In the genomic region with DNA sequence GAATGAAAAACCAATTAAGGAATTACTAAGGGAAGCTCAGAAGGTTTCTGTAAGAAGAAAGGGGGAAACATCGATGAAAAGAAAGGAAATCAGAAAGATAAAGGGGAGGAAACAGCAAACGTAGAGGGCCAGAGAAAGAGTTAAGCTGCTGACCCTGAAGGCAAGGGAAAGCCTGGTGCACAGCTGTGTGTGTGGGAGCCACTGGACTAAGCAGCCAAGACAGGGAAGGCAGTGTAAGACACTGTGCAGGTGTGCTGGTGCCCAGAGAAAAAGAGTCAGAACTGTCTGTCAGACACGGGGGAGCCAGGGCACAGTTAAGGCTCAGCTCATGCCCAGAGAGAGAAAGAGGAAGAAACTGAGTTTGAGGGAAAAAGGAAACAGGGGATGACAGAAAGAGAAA, we compare ENCODE assay signal across 21 cellular contexts.
A peak's percentile ranks its signal among the peaks of the same experiment; 100 is the strongest.
DNase-seq lines count a peak whose midpoint lies in the region; ATAC-seq, FAIRE-seq and TF ChIP-seq lines count a peak whose summit lies in the region.
"Had no signal": no experiment of that assay in that cellular context is flagged by ENCODE, and none has a peak within 500 bp of the region (broad histone marks: within the 10 kb centered on the region; RNA-seq: fewer than 3 reads in every experiment).

No MANE protein-coding gene starts in this region.

- no peak overlapping the region for H3K23ac ChIP-seq in H1 (ENCODE audit: insufficient read length)

- TF ChIP-seq EP300 in H1 (IDR thresholded peaks at IDR 0.05; ENCODE audit: borderline replicate concordance in 1 of 2, low read depth in 2 of 2, low read length in 2 of 2), result no peak

- no peak overlapping the region for H4K91ac ChIP-seq in H1 (replicated peaks; ENCODE audit: insufficient read length, low read length)

- H2BK15ac ChIP-seq in H1 (ENCODE audit: low read length), result no peak overlapping the region; the same call in 1 of the 2 replicates

- H2BK5ac ChIP-seq in H1 (ENCODE audit: low read depth, low read length), result peak overlapping the region; percentile 82; the same call in 1 of the 2 replicates

- DNase-seq in NCI-H82 (lab: John Stamatoyannopoulos, UW), result peak; percentile 32
- DNase-seq in NCI-H82 treated with DMSO at 0.1 percent for 48 hours (lab: John Stamatoyannopoulos, UW; ENCODE audit: unreplicated experiment), result no peak
- no peak for DNase-seq in H1 (ENCODE audit: low read depth in 1 of 2, low spot score in 2 of 2)
- DNase-seq in nephron progenitor cell, result no peak
- no peak for DNase-seq in activated effector memory CD4-positive, alpha-beta T cell treated with Interleukin-2 at 50 U/mL for 16 hours
- DNase-seq in hypothalamus (lab: John Stamatoyannopoulos, UW), result no peak
- DNase-seq: 8988T; activated CD4-positive, CD25-positive, alpha-beta regulatory T cell treated with anti-CD3 and anti-CD28 coated beads, Interleukin-2, amount 50 U/mL, for 72 hours; DMS79; effector memory CD8-positive, alpha-beta T cell; foreskin keratinocyte; NCI-H2029 treated with DMSO at 0.1 percent for 48 hours; nucleus accumbens; stimulated activated CD8-positive, alpha-beta memory T cell treated with anti-CD3 and anti-CD28 coated beads, Interleukin-4, amount 100 ng/mL, for 48 hours had no signal

- H3K27ac ChIP-seq in HUES64 (ENCODE audit: low read depth, low read length) (peak overlapping the region; percentile 50; the same call in 1 of the 2 replicates), H1 (ENCODE audit: low read depth, low read length) (no peak overlapping the region)
- H3K27ac ChIP-seq: C4-2B, cardiac muscle cell, foreskin keratinocyte had no signal

- H4K8ac ChIP-seq in H1 (ENCODE audit: extremely low read depth, insufficient read depth, low read length), result no peak overlapping the region

- H2AK5ac ChIP-seq in H1 (ENCODE audit: low read depth, low read length), result no peak overlapping the region

- no peaks in the 10 kb centered on the region for H3K27me3 ChIP-seq in HUES64 (ENCODE audit: insufficient read depth, low read length)
- peaks cover 0 to 1% (median 0%) of the 10 kb centered on the region in 4 experiments; a peak in 1 of 7 replicates for H3K27me3 ChIP-seq in H1 (replicated peaks in 1 of 4; ENCODE audit: control insufficient read depth in 3 of 4, extremely low read depth in 1 of 4, insufficient read depth in 3 of 4, low read length in 3 of 4)
- H3K27me3 ChIP-seq: cardiac muscle cell, foreskin keratinocyte, tibial nerve had no signal

- peaks cover 56% of the 10 kb centered on the region for H3K4me1 Mint-ChIP-seq in nephron progenitor cell

- no peak for TF ChIP-seq CTCF in H1 (IDR thresholded peaks at IDR 0.05; ENCODE audit: control extremely low read depth in 1 of 3, insufficient read depth in 1 of 3, low read depth in 1 of 3, low read length in 3 of 3)
- TF ChIP-seq CTCF in nephron progenitor cell (IDR thresholded peaks at IDR 0.05), result no peak

- H3K36me3 Mint-ChIP-seq in nephron progenitor cell (ENCODE audit: low read depth), result peaks cover 15% of the 10 kb centered on the region
- H3K36me3 Mint-ChIP-seq: activated naive CD4-positive, alpha-beta T cell treated with anti-CD3 and anti-CD28 coated beads, Interleukin-2, amount 50 U/mL, for 72 hours had no signal

- H3K36me3 ChIP-seq in HUES64 (ENCODE audit: insufficient read depth, low read length) (peaks cover 12% of the 10 kb centered on the region; the same call in 1 of the 2 replicates), H1 (ENCODE audit: control insufficient read depth in 2 of 4, insufficient read depth in 4 of 4, low read length in 3 of 4) (no peaks in the 10 kb centered on the region; a peak in 2 of 8 replicates)

- no peak overlapping the region for H4K5ac ChIP-seq in H1 (ENCODE audit: insufficient read length, low read depth, low read length)

- peak overlapping the region; percentile 37 for H3K27ac Mint-ChIP-seq in nephron progenitor cell

- no peaks in the 10 kb centered on the region for H3K79me1 ChIP-seq in H1 (ENCODE audit: low read depth, low read length)

- H3K4me3 ChIP-seq in HUES64 (ENCODE audit: low read length), result no peak overlapping the region
- no peak overlapping the region for H3K4me3 ChIP-seq in H1 (ENCODE audit: extremely low read depth in 1 of 4, insufficient read depth in 2 of 4, low read depth in 3 of 4, low read length in 4 of 4)
- H3K4me3 ChIP-seq: cardiac muscle cell, tibial nerve had no signal

- no peak for FAIRE-seq in H1 (lab: Jason Lieb, UNC)
- FAIRE-seq: RCC 7860 had no signal

- no peaks in the 10 kb centered on the region for H3K9me3 ChIP-seq in HUES64 (ENCODE audit: insufficient read depth, low read depth, low read length)
- no peaks in the 10 kb centered on the region for H3K9me3 ChIP-seq in H1 (ENCODE audit: insufficient read depth in 2 of 2, low read depth in 1 of 2, low read length in 1 of 2)
- H3K9me3 ChIP-seq: tibial nerve had no signal

- CTCF ChIA-PET in H1 (lab: Charles Lee; ENCODE audit: partially characterized antibody), result interaction anchor here (0.5 to 2.5 kb wide), 7 partner anchors 28 to 826 kb away, joined by 3 to 11 read pairs (median 3); no protein-coding TSS in a partner anchor

- no peak overlapping the region for H3K14ac ChIP-seq in H1 (ENCODE audit: insufficient read length)

- no peak overlapping the region for H3K56ac ChIP-seq in H1 (replicated peaks; ENCODE audit: insufficient read length, low read depth, low read length)

- H3K9me3 Mint-ChIP-seq in nephron progenitor cell, result no peaks in the 10 kb centered on the region
- H3K9me3 Mint-ChIP-seq: activated naive CD4-positive, alpha-beta T cell treated with anti-CD3 and anti-CD28 coated beads, Interleukin-2, amount 50 U/mL, for 72 hours; effector memory CD8-positive, alpha-beta T cell had no signal

- POLR2A ChIA-PET in H1 (lab: Charles Lee; ENCODE audit: partially characterized antibody), result no interaction called here

- H3K27me3 Mint-ChIP-seq in nephron progenitor cell (ENCODE audit: low read depth, poor library complexity), result no peaks in the 10 kb centered on the region
- H3K27me3 Mint-ChIP-seq: effector memory CD8-positive, alpha-beta T cell had no signal

- H2BK120ac ChIP-seq in H1 (replicated peaks; ENCODE audit: low read depth, low read length), result no peak overlapping the region

- no peak overlapping the region for H3K4ac ChIP-seq in H1 (replicated peaks; ENCODE audit: insufficient read length, low read depth, low read length)

- H3K4me3 Mint-ChIP-seq in nephron progenitor cell, result peak overlapping the region; percentile 8
- H3K4me3 Mint-ChIP-seq: effector memory CD8-positive, alpha-beta T cell had no signal

- H3K18ac ChIP-seq in H1 (ENCODE audit: extremely low read depth, low read length), result peak overlapping the region; percentile 79; the same call in 1 of the 2 replicates

- H3K79me2 ChIP-seq in H1 (ENCODE audit: control insufficient read depth in 1 of 2, insufficient read depth in 2 of 2, low read length in 2 of 2), result no peaks in the 10 kb centered on the region

- H3K4me2 ChIP-seq in H1 (ENCODE audit: insufficient read depth in 1 of 2, low read depth in 2 of 2, low read length in 2 of 2), result peak overlapping the region in 1 of 2 experiments; percentile 42; a peak in 1 of 4 replicates

- H3K9ac ChIP-seq in HUES64 (ENCODE audit: low read depth, low read length), result no peak overlapping the region
- no peak overlapping the region for H3K9ac ChIP-seq in H1 (replicated peaks in 1 of 4; ENCODE audit: extremely low read depth in 1 of 4, low read depth in 3 of 4, low read length in 3 of 4)

- H2BK20ac ChIP-seq in H1 (ENCODE audit: low read length), result no peak overlapping the region

- H3K4me1 ChIP-seq in HUES64 (ENCODE audit: insufficient read depth, low read length) (peaks cover 35% of the 10 kb centered on the region), H1 (replicated peaks in 1 of 4; ENCODE audit: control insufficient read depth in 3 of 4, insufficient read depth in 4 of 4, low read length in 3 of 4) (peaks cover 11 to 30% (median 17%) of the 10 kb centered on the region in 4 experiments)
- H3K4me1 ChIP-seq: foreskin keratinocyte had no signal

- H3K23me2 ChIP-seq in H1 (ENCODE audit: low read depth, low read length), result 0 out of 2 replicates have a peak, but pooled peaks cover 2% of the 10 kb centered on the region

- H2AFZ ChIP-seq in H1 (ENCODE audit: low read length), result no peak overlapping the region

- 28% methylated on average over 3 of the region's 3 CpGs for WGBS in HUES64
- WGBS in H1 (ENCODE audit: extremely low coverage in 1 of 2, insufficient coverage in 1 of 2, insufficient read length in 1 of 2, insufficient replicate concordance in 2 of 2, low coverage in 1 of 2, low lambda C conversion rate in 2 of 2, missing lambda C conversion rate in 1 of 2), 2 experiments, result 30% methylated on average over 3 of the region's 3 CpGs; no CpG with 5 or more reads in 1 of the 2 experiments

- no peak for ATAC-seq in HG03108 (IDR thresholded peaks at IDR 0.05; ENCODE audit: unreplicated experiment)
- ATAC-seq: activated naive CD4-positive, alpha-beta T cell treated with anti-CD3 and anti-CD28 coated beads, Interleukin-2, amount 50 U/mL, for 72 hours; effector memory CD8-positive, alpha-beta T cell; foreskin keratinocyte had no signal

- H4K20me1 ChIP-seq in H1 (replicated peaks in 1 of 2; ENCODE audit: control insufficient read depth in 1 of 2, insufficient read depth in 2 of 2, low read length in 2 of 2), result no peaks in the 10 kb centered on the region

- TF ChIP-seq POLR2A in H1 (IDR thresholded peaks at IDR 0.05; ENCODE audit: control extremely low read depth in 1 of 2, low read depth in 2 of 2, low read length in 2 of 2), result no peak

- peak overlapping the region; percentile 76; the same call in 1 of the 2 replicates for H2BK12ac ChIP-seq in H1 (ENCODE audit: low read depth, low read length)

- TF ChIP-seq RAD21 in H1 (IDR thresholded peaks at IDR 0.05 in 1 of 2, conservative IDR thresholded peaks at IDR 0.05 in 1 of 2; ENCODE audit: low read depth in 2 of 2, low read length in 2 of 2), result no peak

TF ChIP-seq in H1, 55 proteins besides CTCF, POLR2A, EP300 and RAD21 (continues in another document):
- TF ChIP-seq, protein P1, sequence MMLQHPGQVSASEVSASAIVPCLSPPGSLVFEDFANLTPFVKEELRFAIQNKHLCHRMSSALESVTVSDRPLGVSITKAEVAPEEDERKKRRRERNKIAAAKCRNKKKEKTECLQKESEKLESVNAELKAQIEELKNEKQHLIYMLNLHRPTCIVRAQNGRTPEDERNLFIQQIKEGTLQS (IDR thresholded peaks at IDR 0.05; ENCODE audit: insufficient read depth, low read depth, low read length), result no peak
- TF ChIP-seq NANOG (IDR thresholded peaks at IDR 0.05; ENCODE audit: insufficient read depth, low read depth, low read length, poor library complexity, severe bottlenecking) (no peak), HDAC2 (IDR thresholded peaks at IDR 0.05; ENCODE audit: borderline replicate concordance in 1 of 2, low read depth in 2 of 2, low read length in 2 of 2) (no peak), RBBP5 (IDR thresholded peaks at IDR 0.05; ENCODE audit: borderline replicate concordance, low read depth, low read length) (no peak)
- TF ChIP-seq, protein P2, sequence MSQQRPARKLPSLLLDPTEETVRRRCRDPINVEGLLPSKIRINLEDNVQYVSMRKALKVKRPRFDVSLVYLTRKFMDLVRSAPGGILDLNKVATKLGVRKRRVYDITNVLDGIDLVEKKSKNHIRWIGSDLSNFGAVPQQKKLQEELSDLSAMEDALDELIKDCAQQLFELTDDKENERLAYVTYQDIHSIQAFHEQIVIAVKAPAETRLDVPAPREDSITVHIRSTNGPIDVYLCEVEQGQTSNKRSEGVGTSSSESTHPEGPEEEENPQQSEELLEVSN (IDR thresholded peaks at IDR 0.05), result no peak
